15 cellular contexts compared by ENCODE assay signal in the genomic region with DNA sequence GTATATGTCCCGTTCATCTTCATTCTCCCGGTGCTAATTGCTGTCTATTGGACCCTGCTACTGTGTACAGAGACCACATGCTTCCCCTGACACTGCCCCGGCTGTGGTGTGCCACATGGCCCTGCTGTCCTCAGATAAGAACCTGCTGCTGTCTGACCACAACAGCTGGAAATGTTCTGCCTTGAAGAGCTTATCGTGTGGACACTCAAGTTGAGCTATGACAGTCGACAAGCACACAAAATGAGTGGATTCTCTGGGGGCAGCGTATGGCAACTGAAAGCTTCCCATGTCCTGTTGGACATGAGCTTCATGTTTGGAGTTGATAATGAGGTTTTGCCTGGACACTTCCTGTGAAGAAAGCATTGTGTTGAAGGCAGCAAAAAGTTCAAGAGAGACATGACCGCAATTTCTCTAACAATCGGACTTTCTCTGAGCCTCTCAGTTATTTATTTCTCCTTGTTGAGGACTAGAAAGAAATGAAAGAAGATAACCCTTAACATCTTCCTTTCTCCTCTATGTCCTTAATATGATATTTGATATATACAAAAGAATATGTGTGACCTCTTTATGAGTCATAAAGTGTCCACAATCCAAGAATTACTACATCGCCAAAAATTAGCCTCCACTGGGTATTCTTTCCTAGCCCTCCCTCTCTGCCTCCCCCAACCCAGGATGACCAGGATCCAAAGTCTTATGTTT.
DNase-seq lines count a peak whose midpoint lies in the region; ATAC-seq and TF ChIP-seq lines count a peak whose summit lies in the region.
"Had no signal": no experiment of that assay in that cellular context is flagged by ENCODE, and none has a peak within 500 bp of the region (broad histone marks: within the 10 kb centered on the region; RNA-seq: fewer than 3 reads in every experiment).

No MANE protein-coding gene starts in this region.

- H3K4me3 Mint-ChIP-seq in naive thymus-derived CD4-positive, alpha-beta T cell = no peak overlapping the region
- no peak overlapping the region for H3K4me3 Mint-ChIP-seq in type B pancreatic cell
- H3K4me3 Mint-ChIP-seq: activated naive CD8-positive, alpha-beta T cell treated with anti-CD3 and anti-CD28 coated beads, Interleukin-2, amount 50 U/mL, for 24 hours had no signal

- intact Hi-C loops in naive thymus-derived CD4-positive, alpha-beta T cell (cut with micrococcal nuclease) = no loop called here
- intact Hi-C loops in ascending aorta (cut with DNase I) = no loop called here

- H3K9me3 Mint-ChIP-seq in naive thymus-derived CD4-positive, alpha-beta T cell = peaks cover 0 to 11% (median 5%) of the 10 kb centered on the region in 11 donors
- H3K9me3 Mint-ChIP-seq in type B pancreatic cell = no peaks in the 10 kb centered on the region

- H3K27me3 ChIP-seq in fibroblast of lung (ENCODE audit: control insufficient read depth, insufficient read depth, low read length) (no peaks in the 10 kb centered on the region), ascending aorta (no peaks in the 10 kb centered on the region)
- H3K27me3 ChIP-seq in naive thymus-derived CD4-positive, alpha-beta T cell (ENCODE audit: control insufficient read depth in 2 of 2, insufficient read depth in 2 of 2, low read length in 2 of 2) = no peaks in the 10 kb centered on the region
- H3K27me3 ChIP-seq: ovary had no signal

- no peaks in the 10 kb centered on the region for H3K4me1 Mint-ChIP-seq in naive thymus-derived CD4-positive, alpha-beta T cell
- no peaks in the 10 kb centered on the region for H3K4me1 Mint-ChIP-seq in type B pancreatic cell (ENCODE audit: unreplicated experiment)
- H3K4me1 Mint-ChIP-seq: activated naive CD8-positive, alpha-beta T cell treated with anti-CD3 and anti-CD28 coated beads, Interleukin-2, amount 50 U/mL, for 24 hours had no signal

- POLR2A ChIA-PET in naive thymus-derived CD4-positive, alpha-beta T cell (lab: Charles Lee) = no interaction called here

- no peaks in the 10 kb centered on the region for H3K79me2 ChIP-seq in fibroblast of lung (ENCODE audit: control insufficient read depth, insufficient read depth, low read length)

- H3K9ac ChIP-seq in fibroblast of lung (ENCODE audit: insufficient read depth, low read length) = no peak overlapping the region

- CTCF ChIA-PET in naive thymus-derived CD4-positive, alpha-beta T cell (lab: Charles Lee) = no interaction called here

- TF ChIP-seq CTCF in fibroblast of lung (conservative IDR thresholded peaks at IDR 0.05 in 1 of 2, IDR thresholded peaks at IDR 0.05 in 1 of 2; ENCODE audit: low read depth in 1 of 2, low read length in 2 of 2) (no peak), ascending aorta (IDR thresholded peaks at IDR 0.05) (no peak), type B pancreatic cell (conservative IDR thresholded peaks at IDR 0.05) (no peak)

- H3K4me1 ChIP-seq in fibroblast of lung (ENCODE audit: control insufficient read depth, extremely low read depth, insufficient read depth, low read length) (peaks cover 4% of the 10 kb centered on the region), ascending aorta (peaks cover 0 to 3% of the 10 kb centered on the region in 2 donors)
- no peaks in the 10 kb centered on the region for H3K4me1 ChIP-seq in naive thymus-derived CD4-positive, alpha-beta T cell (ENCODE audit: control insufficient read depth in 2 of 2, insufficient read depth in 2 of 2, low read length in 2 of 2)

- peak; percentile 36 for ATAC-seq in naive thymus-derived CD4-positive, alpha-beta T cell
- ATAC-seq in HG03095 (IDR thresholded peaks at IDR 0.05; ENCODE audit: unreplicated experiment) = no peak
- ATAC-seq: activated naive CD8-positive, alpha-beta T cell treated with anti-CD3 and anti-CD28 coated beads, Interleukin-2, amount 50 U/mL, for 24 hours had no signal

- H3K27ac ChIP-seq in fibroblast of lung (ENCODE audit: insufficient read depth, low read length) (no peak overlapping the region), ascending aorta (no peak overlapping the region)
- H3K27ac ChIP-seq in naive thymus-derived CD4-positive, alpha-beta T cell (ENCODE audit: low read depth, low read length) = no peak overlapping the region
- H3K27ac ChIP-seq: ovary had no signal

- H3K27ac Mint-ChIP-seq in naive thymus-derived CD4-positive, alpha-beta T cell = no peak overlapping the region
- H3K27ac Mint-ChIP-seq in type B pancreatic cell = no peak overlapping the region
- H3K27ac Mint-ChIP-seq: activated naive CD8-positive, alpha-beta T cell treated with anti-CD3 and anti-CD28 coated beads, Interleukin-2, amount 50 U/mL, for 24 hours had no signal

- peak overlapping the region; percentile 31 for H2AFZ ChIP-seq in fibroblast of lung (ENCODE audit: low read length)

- no peaks in the 10 kb centered on the region for H3K9me3 ChIP-seq in fibroblast of lung (ENCODE audit: control insufficient read depth, insufficient read depth, low read depth, low read length)
- no peaks in the 10 kb centered on the region for H3K9me3 ChIP-seq in naive thymus-derived CD4-positive, alpha-beta T cell (ENCODE audit: control insufficient read depth in 2 of 3, low read length in 3 of 3)
- H3K9me3 ChIP-seq in ascending aorta = no peaks in the 10 kb centered on the region
- H3K9me3 ChIP-seq: ovary had no signal

- DNase-seq in DMS 273 treated with DMSO at 0.1 percent for 48 hours (lab: John Stamatoyannopoulos, UW) (peak; percentile 15), OCI-M2 (lab: John Stamatoyannopoulos, UW; ENCODE audit: unreplicated experiment) (peak; percentile 88), fibroblast of lung (ENCODE audit: low read depth in 2 of 2) (peak; percentile 39 to 72), ascending aorta (ENCODE audit: low spot score in 2 of 2) (no peak), COLO668 (lab: John Stamatoyannopoulos, UW; ENCODE audit: unreplicated experiment) (no peak), type B pancreatic cell (ENCODE audit: extremely low spot score, unreplicated experiment) (no peak)
- DNase-seq in naive thymus-derived CD4-positive, alpha-beta T cell = no peak
- DNase-seq: activated CD8-positive, alpha-beta memory T cell treated with anti-CD3 and anti-CD28 coated beads, Interleukin-2, amount 50 U/mL, for 4 hours; activated naive CD8-positive, alpha-beta T cell treated with anti-CD3 and anti-CD28 coated beads, Interleukin-2, amount 50 U/mL, for 24 hours; AML-193; NCI-H446 treated with DMSO at 0.1 percent for 48 hours; ovary; SHP77; stimulated activated naive CD4-positive, alpha-beta T cell had no signal

- no peaks in the 10 kb centered on the region for H3K36me3 Mint-ChIP-seq in naive thymus-derived CD4-positive, alpha-beta T cell
- no peaks in the 10 kb centered on the region for H3K36me3 Mint-ChIP-seq in type B pancreatic cell

- no peak overlapping the region for H3K4me2 ChIP-seq in fibroblast of lung (ENCODE audit: extremely low read depth, insufficient read depth, low read length)

- peaks cover 6 to 29% (median 17%) of the 10 kb centered on the region in 5 donors for H3K27me3 Mint-ChIP-seq in naive thymus-derived CD4-positive, alpha-beta T cell
- H3K27me3 Mint-ChIP-seq in type B pancreatic cell = no peaks in the 10 kb centered on the region

- H3K36me3 ChIP-seq in fibroblast of lung (ENCODE audit: control insufficient read depth, insufficient read depth, low read length) = no peaks in the 10 kb centered on the region
- no peaks in the 10 kb centered on the region for H3K36me3 ChIP-seq in naive thymus-derived CD4-positive, alpha-beta T cell (ENCODE audit: control insufficient read depth in 2 of 3, insufficient read depth in 3 of 3, low read length in 3 of 3)
- H3K36me3 ChIP-seq in ascending aorta = no peaks in the 10 kb centered on the region
- H3K36me3 ChIP-seq: ovary had no signal

- no peaks in the 10 kb centered on the region for H4K20me1 ChIP-seq in fibroblast of lung (ENCODE audit: control insufficient read depth, extremely low read depth, insufficient read depth, low read length)

- H3K4me3 ChIP-seq in fibroblast of lung (replicated peaks in 1 of 4; ENCODE audit: control extremely low read depth in 1 of 4, insufficient read depth in 1 of 4, low read depth in 3 of 4, low read length in 4 of 4) (no peak overlapping the region), ascending aorta (no peak overlapping the region)
- no peak overlapping the region for H3K4me3 ChIP-seq in naive thymus-derived CD4-positive, alpha-beta T cell (ENCODE audit: low read length)
- H3K4me3 ChIP-seq: ovary had no signal

Comparison
In these comparisons a context has a peak if more than half of its experiments do, and no peak if none do; other contexts are left out.
1. DNase-seq: peak in DMS 273 treated with DMSO at 0.1 percent for 48 hours (single experiment), OCI-M2 (single experiment) and fibroblast of lung (2 of 2); none in naive thymus-derived CD4-positive, alpha-beta T cell (0 of 9), ascending aorta (0 of 2), COLO668 (single experiment) and type B pancreatic cell (single experiment).